1 cellular context compared by ENCODE assay signal in genomic region chrX:49053223-49054072, GRCh38.
TF ChIP-seq lines count a peak whose summit lies in the region.

No MANE protein-coding gene starts in this region.

TF ChIP-seq in HEK293, 187 proteins besides CTCF, POLR2A, EP300 and RAD21 (continued from another document and continues in another):
- TF ChIP-seq ZNF266 (tag by site-specific recombination; IDR thresholded peaks at IDR 0.05; ENCODE audit: low read depth) (no peak), PRDM10 (tag by site-specific recombination; IDR thresholded peaks at IDR 0.05) (no peak), ZNF629 (tag by site-specific recombination; IDR thresholded peaks at IDR 0.05) (no peak), SETDB1 (IDR thresholded peaks at IDR 0.05; ENCODE audit: insufficient read length, low read length) (no peak), IKZF3 (tag by site-specific recombination; IDR thresholded peaks at IDR 0.05) (no peak), HIC1 (tag by site-specific recombination; IDR thresholded peaks at IDR 0.05) (no peak), FEZF1 (tag by site-specific recombination; IDR thresholded peaks at IDR 0.05) (no peak), TCF7L2 (IDR thresholded peaks at IDR 0.05; ENCODE audit: borderline replicate concordance, low read depth, low read length) (no peak), ZEB2 (tag by site-specific recombination; IDR thresholded peaks at IDR 0.05) (no peak), ZNF350 (tag by site-specific recombination; IDR thresholded peaks at IDR 0.05) (no peak), ZNF580 (tag by site-specific recombination; IDR thresholded peaks at IDR 0.05) (no peak), ZBTB1 (tag by site-specific recombination; IDR thresholded peaks at IDR 0.05) (no peak), ZNF624 (tag by site-specific recombination; IDR thresholded peaks at IDR 0.05) (no peak), ZNF707 (tag by site-specific recombination; IDR thresholded peaks at IDR 0.05) (no peak), ZNF394 (tag by site-specific recombination; IDR thresholded peaks at IDR 0.05; ENCODE audit: borderline replicate concordance) (no peak), PRDM6 (tag by site-specific recombination; IDR thresholded peaks at IDR 0.05) (no peak), ZNF302 (tag by site-specific recombination; IDR thresholded peaks at IDR 0.05; ENCODE audit: low read depth) (no peak), ZNF426 (tag by site-specific recombination; IDR thresholded peaks at IDR 0.05) (no peak), ZNF544 (tag by site-specific recombination; IDR thresholded peaks at IDR 0.05) (no peak), PRDM2 (tag by site-specific recombination; IDR thresholded peaks at IDR 0.05; ENCODE audit: borderline replicate concordance) (no peak), ZNF677 (tag by site-specific recombination; IDR thresholded peaks at IDR 0.05) (no peak), ZFP3 (tag by site-specific recombination; IDR thresholded peaks at IDR 0.05; ENCODE audit: low read depth) (no peak), ZNF354C (tag by site-specific recombination; IDR thresholded peaks at IDR 0.05; ENCODE audit: borderline replicate concordance, low read depth) (no peak), ZNF558 (tag by site-specific recombination; IDR thresholded peaks at IDR 0.05) (no peak), ZNF311 (tag by site-specific recombination; IDR thresholded peaks at IDR 0.05; ENCODE audit: borderline replicate concordance) (no peak), ZNF292 (tag by site-specific recombination; IDR thresholded peaks at IDR 0.05; ENCODE audit: borderline replicate concordance, low read depth) (no peak), ZNF324 (tag by site-specific recombination; IDR thresholded peaks at IDR 0.05) (no peak), ZNF112 (tag by site-specific recombination; IDR thresholded peaks at IDR 0.05) (no peak), ZBTB6 (tag by site-specific recombination; IDR thresholded peaks at IDR 0.05) (no peak), ZNF169 (tag by site-specific recombination; IDR thresholded peaks at IDR 0.05) (no peak), ZNF621 (tag by site-specific recombination; IDR thresholded peaks at IDR 0.05) (no peak), BCL6B (tag by site-specific recombination; IDR thresholded peaks at IDR 0.05) (no peak), ZNF664 (tag by site-specific recombination; IDR thresholded peaks at IDR 0.05) (no peak), ZNF585B (tag by site-specific recombination; IDR thresholded peaks at IDR 0.05) (no peak), SP7 (tag by site-specific recombination; IDR thresholded peaks at IDR 0.05) (no peak), ZNF610 (tag by site-specific recombination; IDR thresholded peaks at IDR 0.05; ENCODE audit: borderline replicate concordance) (no peak), OVOL3 (tag by site-specific recombination; IDR thresholded peaks at IDR 0.05) (no peak), ZSCAN4 (tag by site-specific recombination; IDR thresholded peaks at IDR 0.05) (no peak), ZNF221 (tag by site-specific recombination; IDR thresholded peaks at IDR 0.05; ENCODE audit: borderline replicate concordance) (no peak), ZNF132 (tag by site-specific recombination; IDR thresholded peaks at IDR 0.05; ENCODE audit: borderline replicate concordance) (no peak), ZNF837 (tag by site-specific recombination; IDR thresholded peaks at IDR 0.05) (no peak), ZNF138 (tag by site-specific recombination; IDR thresholded peaks at IDR 0.05; ENCODE audit: borderline replicate concordance) (no peak)
